Comparison of ENCODE assay signal across 13 cellular contexts in genomic region chr10:119309423-119309770, GRCh38.
DNase-seq lines count a peak whose midpoint lies in the region; ATAC-seq and TF ChIP-seq lines count a peak whose summit lies in the region.
"Had no signal": no experiment of that assay in that cellular context is flagged by ENCODE, and none has a peak within 500 bp of the region (broad histone marks: within the 10 kb centered on the region; RNA-seq: fewer than 3 reads in every experiment).

No MANE protein-coding gene starts in this region.

- BruUV-seq in Panc1 (replicated peaks; lab: Mats Ljungman, UMichigan): no TSS peak

- peaks cover 9% of the 10 kb centered on the region for H3K36me3 Mint-ChIP-seq in activated naive CD8-positive, alpha-beta T cell treated with anti-CD3 and anti-CD28 coated beads, Interleukin-2, amount 50 U/mL, for 24 hours (ENCODE audit: low read depth)
- H3K36me3 Mint-ChIP-seq in activated naive CD8-positive, alpha-beta T cell treated with anti-CD3 and anti-CD28 coated beads for 36 hours: peaks cover 16% of the 10 kb centered on the region
- no peaks in the 10 kb centered on the region for H3K36me3 Mint-ChIP-seq in CD8-positive, alpha-beta T cell

- H3K4me3 ChIP-seq in Panc1 (ENCODE audit: low read depth in 2 of 2, low read length in 2 of 2) (no peak overlapping the region), tibial artery (no peak overlapping the region)
- no peak overlapping the region for H3K4me3 ChIP-seq in CD8-positive, alpha-beta T cell (ENCODE audit: low read depth, low read length)

- peaks cover 93% of the 10 kb centered on the region for H3K4me1 Mint-ChIP-seq in activated naive CD8-positive, alpha-beta T cell treated with anti-CD3 and anti-CD28 coated beads, Interleukin-2, amount 50 U/mL, for 24 hours
- H3K4me1 Mint-ChIP-seq in activated naive CD8-positive, alpha-beta T cell treated with anti-CD3 and anti-CD28 coated beads for 36 hours: peaks cover 61% of the 10 kb centered on the region
- H3K4me1 Mint-ChIP-seq in CD8-positive, alpha-beta T cell (ENCODE audit: low read depth): peaks cover 58% of the 10 kb centered on the region

- in situ Hi-C loops in Panc1 (cut with HindIII; ENCODE audit: low pct_unique_long_range_greater_than_20kb, low sequenced_read_pairs): no loop called here

- no peak for TF ChIP-seq CTCF in Panc1 (IDR thresholded peaks at IDR 0.05)
- TF ChIP-seq CTCF in tibial artery (IDR thresholded peaks at IDR 0.05): no peak
- TF ChIP-seq CTCF in CD8-positive, alpha-beta T cell (IDR thresholded peaks at IDR 0.05): no peak

- H3K4me1 ChIP-seq in Panc1 (ENCODE audit: control insufficient read depth, insufficient read depth, low read length) (peaks cover 61% of the 10 kb centered on the region), tibial artery (peaks cover 0 to 90% (median 48%) of the 10 kb centered on the region in 4 donors)
- H3K4me1 ChIP-seq in CD8-positive, alpha-beta T cell (ENCODE audit: insufficient read depth, low read length): peaks cover 49% of the 10 kb centered on the region

- no peak for ATAC-seq in activated naive CD8-positive, alpha-beta T cell treated with anti-CD3 and anti-CD28 coated beads, Interleukin-2, amount 50 U/mL, for 24 hours
- ATAC-seq in HG02798 (IDR thresholded peaks at IDR 0.05; ENCODE audit: poor library complexity, unreplicated experiment) (peak; percentile 34), Panc1 (no peak)
- no peak for ATAC-seq in CD8-positive, alpha-beta T cell

- no peak overlapping the region for H3K4me3 Mint-ChIP-seq in activated naive CD8-positive, alpha-beta T cell treated with anti-CD3 and anti-CD28 coated beads, Interleukin-2, amount 50 U/mL, for 24 hours
- H3K4me3 Mint-ChIP-seq in activated naive CD8-positive, alpha-beta T cell treated with anti-CD3 and anti-CD28 coated beads for 36 hours: no peak overlapping the region
- no peak overlapping the region for H3K4me3 Mint-ChIP-seq in CD8-positive, alpha-beta T cell
- H3K4me3 Mint-ChIP-seq: activated CD4-positive, alpha-beta T cell treated with anti-CD3 and anti-CD28 coated beads, Interleukin-2, amount 10 ng/mL, durations not matched to agents 7 days and 5 days; activated T-helper 1 cell treated with anti-CD3 and anti-CD28 coated beads, Interleukin-12 subunit alpha, Interleukin-12 subunit beta, Interleukin-2, Interleukin-4 antibody, amounts not matched to agents 30 ng/mL and 10 ng/mL and 1 ng/mL, durations not matched to agents 14 hours and 24 hours and 36 hours; T-helper 1 cell treated with Interleukin-12 subunit alpha and Interleukin-12 subunit beta and Interleukin-4 antibody, amounts not matched to agents 30 μg/mL and 1 μg/mL, for 36 hours had no signal

- CTCF ChIA-PET in Panc1 (lab: Charles Lee): no interaction called here
- CTCF ChIA-PET in CD8-positive, alpha-beta T cell (lab: Charles Lee): interaction anchor here (1.0 to 5.8 kb wide), 5 partner anchors 21 to 136 kb away, joined by 4 to 81 read pairs (median 5); partner anchors contain the start of gene GRK5

- intact Hi-C loops in Panc1 (cut with micrococcal nuclease; ENCODE audit: unreplicated experiment): loop anchor here (10.0 kb wide), 1 partner anchor 105 kb away; no protein-coding TSS in a partner anchor
- intact Hi-C loops in tibial artery (cut with DNase I; ENCODE audit: low total_unique reads): no loop called here
- intact Hi-C loops in CD8-positive, alpha-beta T cell (cut with DNase I, micrococcal nuclease): loop anchor here in 1 of 2 experiments (5.0 to 10.0 kb wide), 3 partner anchors 193 to 555 kb away; partner anchors contain the start of genes CACUL1 and EIF3A

- H3K9me3 ChIP-seq in Panc1 (ENCODE audit: control insufficient read depth, insufficient read depth, low read depth, low read length): no peaks in the 10 kb centered on the region
- no peaks in the 10 kb centered on the region for H3K9me3 ChIP-seq in tibial artery
- no peaks in the 10 kb centered on the region for H3K9me3 ChIP-seq in CD8-positive, alpha-beta T cell (ENCODE audit: low read length)

- no peaks in the 10 kb centered on the region for H3K9me3 Mint-ChIP-seq in activated naive CD8-positive, alpha-beta T cell treated with anti-CD3 and anti-CD28 coated beads, Interleukin-2, amount 50 U/mL, for 24 hours
- peaks cover 3% of the 10 kb centered on the region for H3K9me3 Mint-ChIP-seq in activated naive CD8-positive, alpha-beta T cell treated with anti-CD3 and anti-CD28 coated beads for 36 hours
- H3K9me3 Mint-ChIP-seq in CD8-positive, alpha-beta T cell: no peaks in the 10 kb centered on the region
- H3K9me3 Mint-ChIP-seq: activated CD4-positive, alpha-beta T cell treated with anti-CD3 and anti-CD28 coated beads, Interleukin-2, amount 10 ng/mL, durations not matched to agents 7 days and 5 days; activated T-helper 1 cell treated with anti-CD3 and anti-CD28 coated beads, Interleukin-12 subunit alpha, Interleukin-12 subunit beta, Interleukin-2, Interleukin-4 antibody, amounts not matched to agents 30 ng/mL and 10 ng/mL and 1 ng/mL, durations not matched to agents 14 hours and 24 hours and 36 hours had no signal

- POLR2A ChIA-PET in Panc1 (lab: Charles Lee): no interaction called here
- POLR2A ChIA-PET in CD8-positive, alpha-beta T cell (lab: Charles Lee): no interaction called here

- peaks cover 17% of the 10 kb centered on the region for H3K27me3 Mint-ChIP-seq in activated naive CD8-positive, alpha-beta T cell treated with anti-CD3 and anti-CD28 coated beads, Interleukin-2, amount 50 U/mL, for 24 hours
- H3K27me3 Mint-ChIP-seq in activated naive CD8-positive, alpha-beta T cell treated with anti-CD3 and anti-CD28 coated beads for 36 hours: peaks cover 3% of the 10 kb centered on the region
- peaks cover 2% of the 10 kb centered on the region for H3K27me3 Mint-ChIP-seq in CD8-positive, alpha-beta T cell (ENCODE audit: low read depth)

- peak overlapping the region; percentile 30 for H3K27ac Mint-ChIP-seq in activated naive CD8-positive, alpha-beta T cell treated with anti-CD3 and anti-CD28 coated beads, Interleukin-2, amount 50 U/mL, for 24 hours
- no peak overlapping the region for H3K27ac Mint-ChIP-seq in activated naive CD8-positive, alpha-beta T cell treated with anti-CD3 and anti-CD28 coated beads for 36 hours
- H3K27ac Mint-ChIP-seq in CD8-positive, alpha-beta T cell: no peak overlapping the region
- H3K27ac Mint-ChIP-seq: activated CD4-positive, alpha-beta T cell treated with anti-CD3 and anti-CD28 coated beads, Interleukin-2, amount 10 ng/mL, durations not matched to agents 7 days and 5 days; activated T-helper 1 cell treated with anti-CD3 and anti-CD28 coated beads, Interleukin-12 subunit alpha, Interleukin-12 subunit beta, Interleukin-2, Interleukin-4 antibody, amounts not matched to agents 30 ng/mL and 10 ng/mL and 1 ng/mL, durations not matched to agents 14 hours and 24 hours and 36 hours; T-helper 1 cell treated with Interleukin-12 subunit alpha and Interleukin-12 subunit beta and Interleukin-4 antibody, amounts not matched to agents 30 μg/mL and 1 μg/mL, for 36 hours had no signal

- no peaks in the 10 kb centered on the region for H3K36me3 ChIP-seq in Panc1 (ENCODE audit: control insufficient read depth, insufficient read depth, low read length)
- no peaks in the 10 kb centered on the region for H3K36me3 ChIP-seq in tibial artery
- peaks cover 3% of the 10 kb centered on the region for H3K36me3 ChIP-seq in CD8-positive, alpha-beta T cell (ENCODE audit: insufficient read depth, low read length)

- DNase-seq in activated naive CD8-positive, alpha-beta T cell treated with anti-CD3 and anti-CD28 coated beads, Interleukin-2, amount 50 U/mL, for 24 hours: no peak
- DNase-seq in activated naive CD8-positive, alpha-beta T cell treated with anti-CD3 and anti-CD28 coated beads for 36 hours: no peak
- DNase-seq in Panc1 (ENCODE audit: low read depth, low spot score): no peak
- no peak for DNase-seq in tibial artery
- DNase-seq in CD8-positive, alpha-beta T cell: no peak
- no peak for DNase-seq in NCI-H2171 treated with DMSO at 0.1 percent for 48 hours (lab: John Stamatoyannopoulos, UW)
- DNase-seq in stimulated activated naive CD4-positive, alpha-beta T cell (lab: John Stamatoyannopoulos, UW): no peak
- DNase-seq: activated CD4-positive, alpha-beta T cell treated with anti-CD3 and anti-CD28 coated beads, Interleukin-2, amount 10 ng/mL, durations not matched to agents 7 days and 5 days; midbrain; stimulated activated CD4-positive, alpha-beta T cell treated with anti-CD3 and anti-CD28 coated beads, Interleukin-15, amount 100 ng/mL, for 24 hours had no signal

- H3K27ac ChIP-seq in Panc1 (ENCODE audit: low read length) (peak overlapping the region; percentile 58), tibial artery (peak overlapping the region; percentile 53 to 80)
- H3K27ac ChIP-seq in CD8-positive, alpha-beta T cell (ENCODE audit: low read depth, low read length): no peak overlapping the region

- H3K27me3 ChIP-seq in Panc1 (ENCODE audit: control insufficient read depth, insufficient read depth, low read length) (no peaks in the 10 kb centered on the region), tibial artery (no peaks in the 10 kb centered on the region)
- H3K27me3 ChIP-seq in CD8-positive, alpha-beta T cell (ENCODE audit: insufficient read depth, low read length): no peaks in the 10 kb centered on the region
